Comparison of ENCODE assay signal across 21 cellular contexts in the genomic region with DNA sequence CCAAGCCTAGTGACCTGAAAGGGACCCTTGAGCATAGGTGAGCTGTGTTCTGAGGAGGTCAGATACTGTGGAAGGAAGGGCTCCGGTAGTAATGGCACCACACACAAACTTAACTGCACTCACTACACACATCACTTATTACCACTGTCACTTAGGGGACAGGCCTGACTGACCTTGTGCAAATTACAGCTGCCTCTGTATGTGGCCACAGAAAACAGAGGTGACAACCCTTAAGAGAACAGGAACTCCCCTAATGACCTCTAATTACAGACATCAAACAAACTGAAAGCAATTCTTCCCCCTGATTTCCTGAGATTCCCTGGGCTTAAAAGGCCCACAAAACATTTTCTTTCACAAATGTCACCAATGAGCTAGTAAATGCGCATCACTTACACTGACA.
DNase-seq lines count a peak whose midpoint lies in the region; ATAC-seq, FAIRE-seq and TF ChIP-seq lines count a peak whose summit lies in the region.
"Had no signal": no experiment of that assay in that cellular context is flagged by ENCODE, and none has a peak within 500 bp of the region (broad histone marks: within the 10 kb centered on the region; RNA-seq: fewer than 3 reads in every experiment).

No MANE protein-coding gene starts in this region.

- no peak overlapping the region for H3K18ac ChIP-seq in neuronal stem cell (ENCODE audit: low read length)

- no peak overlapping the region for H2BK5ac ChIP-seq in neuronal stem cell (ENCODE audit: low read length)

- H3K4ac ChIP-seq in neuronal stem cell (ENCODE audit: low read length) = no peak overlapping the region

- H3K14ac ChIP-seq in neuronal stem cell (ENCODE audit: low read length) = no peak overlapping the region

- CTCF ChIA-PET in GM12878 (lab: Yijun Ruan, JAX) = interaction anchor here (0.9 kb wide), 1 partner anchor 29 kb away, joined by 3 read pairs; no protein-coding TSS in a partner anchor

- peak; percentile 83 for FAIRE-seq in GM12878 (lab: Jason Lieb, UNC)

- H3K9ac ChIP-seq in GM12878 (ENCODE audit: control insufficient read depth, insufficient read depth, low read length) = no peak overlapping the region
- no peak overlapping the region for H3K9ac ChIP-seq in neuronal stem cell (ENCODE audit: low read depth, low read length, poor library complexity)

- H3K27me3 ChIP-seq in GM12878 (replicated peaks in 1 of 2; ENCODE audit: control insufficient read depth in 2 of 2, insufficient read depth in 2 of 2, low read length in 1 of 2) (0 out of 4 replicates have a peak, but pooled peaks cover 0 to 1% of the 10 kb centered on the region in 2 experiments), neuronal stem cell (ENCODE audit: control insufficient read depth in 3 of 3, insufficient read depth in 3 of 3, low read depth in 1 of 3, low read length in 3 of 3) (no peaks in the 10 kb centered on the region), HAP-1 (ENCODE audit: low read depth) (no peaks in the 10 kb centered on the region), right atrium auricular region (no peaks in the 10 kb centered on the region)
- H3K27me3 ChIP-seq: hepatocyte, transverse colon had no signal

- no peak overlapping the region for H2BK15ac ChIP-seq in neuronal stem cell (ENCODE audit: low read length)

- TF ChIP-seq RAD21 in GM12878 (IDR thresholded peaks at IDR 0.05; ENCODE audit: insufficient read depth, low read depth, low read length) = no peak

- no peak overlapping the region for H4K91ac ChIP-seq in neuronal stem cell (ENCODE audit: low read depth, low read length, poor library complexity)

- TF ChIP-seq CTCF in GM12878 (IDR thresholded peaks at IDR 0.05 in 2 of 3, conservative IDR thresholded peaks at IDR 0.05 in 1 of 3; ENCODE audit: control insufficient read depth in 2 of 3, extremely low read depth in 1 of 3, insufficient read depth in 1 of 3, low read depth in 3 of 3, low read length in 3 of 3) = no peak
- TF ChIP-seq CTCF in right atrium auricular region (IDR thresholded peaks at IDR 0.05) = no peak

- no peak overlapping the region for H2BK12ac ChIP-seq in neuronal stem cell (ENCODE audit: low read length)

- DNase-seq in NCI-H748 (lab: John Stamatoyannopoulos, UW; ENCODE audit: unreplicated experiment) (peak; percentile 44), NCI-H748 treated with DMSO at 0.1 percent for 48 hours (lab: John Stamatoyannopoulos, UW) (no peak), GM12878 (ENCODE audit: low read depth, low spot score) (peak; percentile 40), neuronal stem cell (ENCODE audit: low spot score) (no peak), HAP-1 (ENCODE audit: low spot score in 2 of 2) (no peak), right atrium auricular region (ENCODE audit: low spot score) (no peak)
- DNase-seq in activated CD4-positive, alpha-beta T cell treated with anti-CD3 and anti-CD28 coated beads for 48 hours = no peak
- DNase-seq: 8988T; activated CD4-positive, alpha-beta memory T cell treated with anti-CD3 and anti-CD28 coated beads, Interleukin-2, amount 10 ng/mL, durations not matched to agents 7 days and 5 days; activated naive CD4-positive, alpha-beta T cell treated with anti-CD3 and anti-CD28 coated beads for 36 hours; activated T-cell treated with anti-CD3 and anti-CD28 coated beads, Interleukin-2, amount 50 U/mL, for 1 hour; anterior cingulate cortex; C1 segment of cervical spinal cord; GDM1; NCI-H1694; NCI-H345; stimulated activated naive CD4-positive, alpha-beta T cell treated with Interleukin-2 at 50 U/mL for 16 hours; transverse colon had no signal

- H2AK5ac ChIP-seq in neuronal stem cell (ENCODE audit: low read depth, low read length) = peak overlapping the region; percentile 49

- POLR2A ChIA-PET in GM12878 (lab: Charles Lee) = interaction anchor here (0.6 to 0.9 kb wide), 3 partner anchors 359 to 542 kb away, joined by 3 to 6 read pairs (median 3); no protein-coding TSS in a partner anchor

- RAD21 ChIA-PET in GM12878 (lab: Charles Lee; ENCODE audit: unreplicated experiment) = interaction anchor here (0.7 to 2.4 kb wide), 8 partner anchors 14 to 1731 kb away, joined by 3 to 7 read pairs (median 4); no protein-coding TSS in a partner anchor

- BruUV-seq in GM12878 (replicated peaks; lab: Mats Ljungman, UMichigan) = no TSS peak

- H3K4me2 ChIP-seq in GM12878 (ENCODE audit: control insufficient read depth, insufficient read depth) (no peak overlapping the region), neuronal stem cell (ENCODE audit: insufficient read depth, low read length, poor library complexity, severe bottlenecking) (no peak overlapping the region)
- H3K4me2 ChIP-seq: hepatocyte had no signal

- H3K4me1 ChIP-seq in GM12878 (ENCODE audit: control insufficient read depth, insufficient read depth, low read length) (no peaks in the 10 kb centered on the region; the same call in 1 of the 2 replicates), neuronal stem cell (ENCODE audit: control insufficient read depth in 2 of 2, insufficient read depth in 1 of 2, low read depth in 1 of 2, low read length in 2 of 2) (peaks cover 14 to 16% of the 10 kb centered on the region in 2 donors), HAP-1 (no peaks in the 10 kb centered on the region), right atrium auricular region (no peaks in the 10 kb centered on the region)

- SMC1A ChIA-PET in GM12878 (lab: Charles Lee; ENCODE audit: uncharacterized antibody, unreplicated experiment) = interaction anchor here (0.6 to 1.7 kb wide), 12 partner anchors 14 to 1099 kb away, joined by 3 to 4 read pairs (median 3); no protein-coding TSS in a partner anchor

- H4K20me1 ChIP-seq in GM12878 (ENCODE audit: control insufficient read depth, insufficient read depth) = no peaks in the 10 kb centered on the region

- no peak overlapping the region for H3K23ac ChIP-seq in neuronal stem cell (ENCODE audit: low read depth, low read length, poor library complexity)

- H3K27ac ChIP-seq in GM12878 (ENCODE audit: control insufficient read depth, insufficient read depth) = no peak overlapping the region
- H3K27ac ChIP-seq in neuronal stem cell (replicated peaks; ENCODE audit: low read length) = peak overlapping the region; percentile 22
- no peak overlapping the region for H3K27ac ChIP-seq in right atrium auricular region
- H3K27ac ChIP-seq: hepatocyte, transverse colon, VCaP had no signal

- H2AFZ ChIP-seq in GM12878 (ENCODE audit: control insufficient read depth, low read depth, low read length) (no peak overlapping the region), neuronal stem cell (ENCODE audit: low read length) (no peak overlapping the region)
- H2AFZ ChIP-seq: hepatocyte had no signal

- ATAC-seq in HG03432 (IDR thresholded peaks at IDR 0.05; ENCODE audit: unreplicated experiment) (peak; percentile 53), GM12878 (peak; percentile 89)

- no peaks in the 10 kb centered on the region for H3K36me3 ChIP-seq in GM12878 (ENCODE audit: control insufficient read depth in 2 of 2, insufficient read depth in 2 of 2, low read length in 1 of 2)
- H3K36me3 ChIP-seq in neuronal stem cell (replicated peaks in 1 of 2; ENCODE audit: control insufficient read depth in 2 of 2, insufficient read depth in 2 of 2, low read length in 2 of 2) = no peaks in the 10 kb centered on the region
- no peaks in the 10 kb centered on the region for H3K36me3 ChIP-seq in HAP-1 (replicated peaks)
- no peaks in the 10 kb centered on the region for H3K36me3 ChIP-seq in right atrium auricular region
- H3K36me3 ChIP-seq: transverse colon had no signal

- no peak overlapping the region for H4K8ac ChIP-seq in neuronal stem cell (ENCODE audit: low read depth, low read length)

- H3K4me3 ChIP-seq in GM12878 (no peak overlapping the region), neuronal stem cell (ENCODE audit: low read length in 2 of 2) (no peak overlapping the region), HAP-1 (no peak overlapping the region), right atrium auricular region (no peak overlapping the region)
- H3K4me3 ChIP-seq: hepatocyte, transverse colon had no signal

- in situ Hi-C loops in GM12878 (cut with MboI) (no loop called here), HAP-1 (cut with MboI; ENCODE audit: low sequenced_read_pairs) (no loop called here)

- H3K9me3 ChIP-seq in GM12878 (replicated peaks; ENCODE audit: control insufficient read depth, insufficient read depth, low read length) = no peaks in the 10 kb centered on the region; the same call in 1 of the 3 replicates
- peaks cover 0 to 5% of the 10 kb centered on the region in 2 donors for H3K9me3 ChIP-seq in neuronal stem cell (replicated peaks in 1 of 2; ENCODE audit: control insufficient read depth in 2 of 2, insufficient read depth in 1 of 2, low read depth in 1 of 2, low read length in 2 of 2)
- no peaks in the 10 kb centered on the region for H3K9me3 ChIP-seq in HAP-1
- no peaks in the 10 kb centered on the region for H3K9me3 ChIP-seq in right atrium auricular region
- H3K9me3 ChIP-seq: transverse colon had no signal

- no peak for TF ChIP-seq POLR2A in GM12878 (IDR thresholded peaks at IDR 0.05; ENCODE audit: low read depth, low read length)

- no peaks in the 10 kb centered on the region for H3K79me2 ChIP-seq in GM12878 (ENCODE audit: control insufficient read depth, insufficient read depth, low read length)
- H3K79me2 ChIP-seq: hepatocyte had no signal

- TF ChIP-seq EP300 in GM12878 (IDR thresholded peaks at IDR 0.05; ENCODE audit: borderline replicate concordance in 1 of 2, control insufficient read depth in 1 of 2, low read depth in 2 of 2, low read length in 2 of 2) = peak; percentile 44 to 51; a peak in 2 of 4 replicates

- H2BK120ac ChIP-seq in neuronal stem cell (ENCODE audit: low read depth, low read length) = no peak overlapping the region

- WGBS in GM12878 (ENCODE audit: insufficient coverage, insufficient replicate concordance, low lambda C conversion rate, missing lambda C conversion rate) = 44% methylated on average over 2 of the region's 2 CpGs
- WGBS in neuronal stem cell (ENCODE audit: extremely low coverage in 2 of 2, insufficient read length in 2 of 2, insufficient replicate concordance in 1 of 2), 2 donors = no CpG with 5 or more reads among the region's 2 CpGs

- no peaks in the 10 kb centered on the region for H3K79me1 ChIP-seq in neuronal stem cell (ENCODE audit: low read depth, low read length)

- intact Hi-C loops in GM12878 (cut with micrococcal nuclease; ENCODE audit: unreplicated experiment) = loop anchor here (5.0 kb wide), 1 partner anchor 360 kb away; a partner anchor contains a TSS

TF ChIP-seq in GM12878, 131 proteins besides CTCF, POLR2A, EP300 and RAD21 (continues in another document):
- TF ChIP-seq SPI1 (IDR thresholded peaks at IDR 0.05; ENCODE audit: borderline replicate concordance, insufficient read depth, low read depth, low read length) (peak; percentile 43; the same call in 1 of the 2 replicates), CBX3 (IDR thresholded peaks at IDR 0.05; ENCODE audit: borderline replicate concordance, low read depth) (no peak), ETV6 (conservative IDR thresholded peaks at IDR 0.05 in 1 of 2, IDR thresholded peaks at IDR 0.05 in 1 of 2; ENCODE audit: borderline replicate concordance in 1 of 2, low read depth in 1 of 2) (no peak), BCL11A (IDR thresholded peaks at IDR 0.05; ENCODE audit: low read depth, low read length) (peak; percentile 93), NBN (IDR thresholded peaks at IDR 0.05) (no peak)

Comparison
In these comparisons a context has a peak if more than half of its experiments do, and no peak if none do; other contexts are left out.
1. DNase-seq: peak in NCI-H748 (single experiment) and GM12878 (single experiment); none in NCI-H748 treated with DMSO at 0.1 percent for 48 hours (single experiment), neuronal stem cell (single experiment), HAP-1 (0 of 2), right atrium auricular region (single experiment) and activated CD4-positive, alpha-beta T cell treated with anti-CD3 and anti-CD28 coated beads for 48 hours (single experiment).